In the genomic region with DNA sequence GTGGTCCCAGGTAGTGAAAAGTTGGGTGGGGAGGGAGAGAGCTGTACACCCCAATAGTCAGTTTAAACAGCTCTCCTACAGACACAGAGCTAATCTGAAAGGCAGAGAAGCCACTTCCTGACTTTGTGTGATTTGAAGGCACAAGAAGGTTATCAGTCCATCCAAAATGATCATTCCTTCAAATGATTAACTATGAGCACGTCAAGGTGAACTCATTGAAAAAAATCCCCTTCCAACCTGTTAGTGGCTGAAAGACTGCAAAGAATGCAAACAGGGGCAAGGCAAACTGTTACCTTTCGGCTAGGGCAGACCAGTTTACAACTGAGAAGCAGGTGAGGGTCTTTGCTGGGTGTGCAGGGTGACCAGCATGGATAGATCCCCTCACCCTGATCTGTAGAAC, we compare ENCODE assay signal across 9 cellular contexts. TPM values are rescaled to one million over a fixed set of nuclear protein-coding genes. Genes with fewer than 3 reads are reported as not detected.
"Had no signal": no experiment of that assay in that cellular context is flagged by ENCODE, and none has a peak within 500 bp of the region (broad histone marks: within the 10 kb centered on the region; RNA-seq: fewer than 3 reads in every experiment).

No MANE protein-coding gene starts in this region.

- H3K27ac ChIP-seq: HL-60 had no signal

- FAIRE-seq: H1, H54, HepG2 had no signal

- H3K4me3 Mint-ChIP-seq: GM23338, H9, IgD-negative memory B cell had no signal

- H3K4me1 Mint-ChIP-seq: GM23338, IgD-negative memory B cell had no signal

- DNase-seq: H9, HCEC 1CT had no signal

- H3K27ac Mint-ChIP-seq: GM23338, H9, IgD-negative memory B cell had no signal

- H3K36me3 Mint-ChIP-seq: IgD-negative memory B cell had no signal

- H3K9me3 Mint-ChIP-seq: GM23338, H9, IgD-negative memory B cell had no signal

- H3K4me2 ChIP-seq: GM23338 had no signal

- H2AFZ ChIP-seq: GM23338 had no signal

- ATAC-seq: GM23338, HepG2 had no signal

- H3K4me3 ChIP-seq: GM23338 had no signal

- H3K27me3 Mint-ChIP-seq: IgD-negative memory B cell had no signal

RNA-seq across cellular contexts. Expression of a gene that starts 22.8 kb away (rescaled TPM):
- total RNA-seq: HT1080 had no signal
- polyA plus RNA-seq: IgD-negative memory B cell had no signal
